Comparison of ENCODE assay signal across 8 cellular contexts in the genomic region with DNA sequence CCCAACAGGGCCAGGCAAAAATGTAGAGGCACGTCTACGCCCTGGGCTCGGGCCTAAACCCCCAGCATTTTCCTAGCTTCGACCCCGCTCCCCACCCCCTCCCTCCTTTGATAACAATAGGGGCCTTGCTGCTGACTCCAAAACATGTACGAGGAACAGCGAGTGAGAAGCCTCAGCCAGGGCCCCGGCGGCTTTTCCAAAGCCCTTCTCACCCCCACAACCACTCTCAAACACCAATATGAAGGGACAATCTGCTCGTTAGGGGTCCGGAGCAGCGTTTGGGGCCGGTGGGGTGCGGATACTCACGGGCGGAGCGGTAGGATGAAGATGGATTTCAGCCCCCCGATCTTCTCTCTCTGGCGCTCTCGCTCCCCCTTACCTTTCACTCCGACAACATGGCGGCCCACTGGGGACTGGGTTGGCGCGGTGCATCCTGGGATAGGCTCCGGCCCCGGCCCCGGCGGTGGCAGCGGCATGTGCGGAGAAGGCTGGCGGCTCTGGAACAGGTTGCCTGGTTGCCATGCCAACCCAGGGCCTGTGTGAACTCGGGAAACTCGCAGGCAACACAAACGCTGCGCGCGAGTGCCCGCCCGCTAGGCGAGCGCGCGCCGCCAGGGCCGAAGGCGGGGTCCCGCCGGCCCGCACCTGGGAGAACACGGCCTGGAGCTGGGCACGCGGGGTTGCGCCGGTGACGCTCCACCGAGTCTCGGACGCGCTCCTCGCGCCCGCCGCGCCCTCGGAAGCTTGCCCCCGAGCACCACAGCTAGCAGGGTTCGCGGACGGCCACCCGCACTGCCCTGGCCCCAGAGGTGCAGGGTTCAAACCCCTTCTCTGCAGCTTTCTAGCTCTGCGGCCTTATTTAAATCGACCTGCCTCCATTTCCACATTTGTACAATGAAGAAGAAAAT. TPM values are rescaled to one million over a fixed set of nuclear protein-coding genes. Genes with fewer than 3 reads are reported as not detected.
A peak's percentile ranks its signal among the peaks of the same experiment; 100 is the strongest.
DNase-seq lines count a peak whose midpoint lies in the region; ATAC-seq and TF ChIP-seq lines count a peak whose summit lies in the region.

A gene with protein sequence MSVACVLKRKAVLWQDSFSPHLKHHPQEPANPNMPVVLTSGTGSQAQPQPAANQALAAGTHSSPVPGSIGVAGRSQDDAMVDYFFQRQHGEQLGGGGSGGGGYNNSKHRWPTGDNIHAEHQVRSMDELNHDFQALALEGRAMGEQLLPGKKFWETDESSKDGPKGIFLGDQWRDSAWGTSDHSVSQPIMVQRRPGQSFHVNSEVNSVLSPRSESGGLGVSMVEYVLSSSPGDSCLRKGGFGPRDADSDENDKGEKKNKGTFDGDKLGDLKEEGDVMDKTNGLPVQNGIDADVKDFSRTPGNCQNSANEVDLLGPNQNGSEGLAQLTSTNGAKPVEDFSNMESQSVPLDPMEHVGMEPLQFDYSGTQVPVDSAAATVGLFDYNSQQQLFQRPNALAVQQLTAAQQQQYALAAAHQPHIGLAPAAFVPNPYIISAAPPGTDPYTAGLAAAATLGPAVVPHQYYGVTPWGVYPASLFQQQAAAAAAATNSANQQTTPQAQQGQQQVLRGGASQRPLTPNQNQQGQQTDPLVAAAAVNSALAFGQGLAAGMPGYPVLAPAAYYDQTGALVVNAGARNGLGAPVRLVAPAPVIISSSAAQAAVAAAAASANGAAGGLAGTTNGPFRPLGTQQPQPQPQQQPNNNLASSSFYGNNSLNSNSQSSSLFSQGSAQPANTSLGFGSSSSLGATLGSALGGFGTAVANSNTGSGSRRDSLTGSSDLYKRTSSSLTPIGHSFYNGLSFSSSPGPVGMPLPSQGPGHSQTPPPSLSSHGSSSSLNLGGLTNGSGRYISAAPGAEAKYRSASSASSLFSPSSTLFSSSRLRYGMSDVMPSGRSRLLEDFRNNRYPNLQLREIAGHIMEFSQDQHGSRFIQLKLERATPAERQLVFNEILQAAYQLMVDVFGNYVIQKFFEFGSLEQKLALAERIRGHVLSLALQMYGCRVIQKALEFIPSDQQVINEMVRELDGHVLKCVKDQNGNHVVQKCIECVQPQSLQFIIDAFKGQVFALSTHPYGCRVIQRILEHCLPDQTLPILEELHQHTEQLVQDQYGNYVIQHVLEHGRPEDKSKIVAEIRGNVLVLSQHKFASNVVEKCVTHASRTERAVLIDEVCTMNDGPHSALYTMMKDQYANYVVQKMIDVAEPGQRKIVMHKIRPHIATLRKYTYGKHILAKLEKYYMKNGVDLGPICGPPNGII (minus strand): TSS at position 408 of the 908 bp plus-strand sequence. CDS start 6,151 bp downstream, outside the sequence.

- H3K9me3 Mint-ChIP-seq in activated B cell treated with CpG ODN at 0.5 μM for 24 hours, result no peaks in the 10 kb centered on the region

- ATAC-seq in GM18909 (IDR thresholded peaks at IDR 0.05; ENCODE audit: poor library complexity, unreplicated experiment) (peak; percentile 92), HG03175 (IDR thresholded peaks at IDR 0.05; ENCODE audit: unreplicated experiment) (peak; percentile 93), activated B cell treated with CpG ODN at 0.5 μM for 24 hours (ENCODE audit: low read depth) (peak; percentile 94)

- CTCF ChIA-PET in activated B cell treated with CpG ODN at 0.5 μM for 24 hours (lab: Charles Lee), result no interaction called here

- intact Hi-C loops in activated B cell treated with CpG ODN at 0.5 μM for 24 hours (cut with micrococcal nuclease), result loop anchor here (1.0 to 10.0 kb wide), 8 partner anchors 17 to 1884 kb away; a partner anchor contains a TSS

- peaks cover 17% of the 10 kb centered on the region for H3K36me3 Mint-ChIP-seq in activated B cell treated with CpG ODN at 0.5 μM for 24 hours (ENCODE audit: low read depth)

- DNase-seq in AG08395 (ENCODE audit: low spot score) (peak; percentile 97), NCI-H226 (peak; percentile 99), activated B cell treated with CpG ODN at 0.5 μM for 24 hours (peak; percentile 97), caudate nucleus (lab: John Stamatoyannopoulos, UW) (peak; percentile 41 to 98 (median 93)), inferior parietal cortex (ENCODE audit: extremely low spot score) (peak; percentile 92)
- peak; percentile 98 for DNase-seq in stimulated activated CD4-positive, alpha-beta T cell treated with anti-CD3 and anti-CD28 coated beads, Interleukin-12 subunit alpha, Interleukin-12 subunit beta, amount 100 ng/mL, for 24 hours (ENCODE audit: low read depth in 2 of 2)

- H3K4me3 Mint-ChIP-seq in activated B cell treated with CpG ODN at 0.5 μM for 24 hours, result peak within 1 kb of the TSS; percentile 99

- TF ChIP-seq CTCF in activated B cell treated with CpG ODN at 0.5 μM for 24 hours (IDR thresholded peaks at IDR 0.05), result no peak

- peak within 1 kb of the TSS; percentile 96 for H3K27ac ChIP-seq in caudate nucleus (ENCODE audit: low read depth, low read length)

- H3K27me3 Mint-ChIP-seq in activated B cell treated with CpG ODN at 0.5 μM for 24 hours, result no peaks in the 10 kb centered on the region

- peaks cover 37% of the 10 kb centered on the region for H3K4me1 Mint-ChIP-seq in activated B cell treated with CpG ODN at 0.5 μM for 24 hours

- POLR2A ChIA-PET in activated B cell treated with CpG ODN at 0.5 μM for 24 hours (lab: Charles Lee), result interaction anchor here (0.5 to 1.2 kb wide), 5 partner anchors 8 to 1118 kb away, joined by 3 to 6 read pairs (median 3); no protein-coding TSS in a partner anchor

- peak within 1 kb of the TSS; percentile 98 for H3K27ac Mint-ChIP-seq in activated B cell treated with CpG ODN at 0.5 μM for 24 hours

RNA-seq across cellular contexts. Expression of the gene that starts here (rescaled TPM):
- 132 and 137 TPM in 2 replicates for total RNA-seq in activated B cell treated with CpG ODN at 0.5 μM for 24 hours

Comparison
In these comparisons a context has a peak if more than half of its experiments do, and no peak if none do; other contexts are left out.
1. Peak in every context shown above with its lines: DNase-seq, ATAC-seq and H3K27ac ChIP-seq.